8 cellular contexts compared by ENCODE assay signal in genomic region chr17:78925662-78926555, GRCh38. TPM values are rescaled to one million over a fixed set of nuclear protein-coding genes. Genes with fewer than 3 reads are reported as not detected.
DNase-seq lines count a peak whose midpoint lies in the region; ATAC-seq and TF ChIP-seq lines count a peak whose summit lies in the region.

No MANE protein-coding gene starts in this region.

- CTCF ChIA-PET in activated CD4-positive, alpha-beta T cell treated with anti-CD3 and anti-CD28 coated beads, Interleukin-2, amount 10 ng/mL, durations not matched to agents 7 days and 5 days (lab: Charles Lee) = interaction anchor here (0.6 kb wide), 1 partner anchor 977 kb away, joined by 3 read pairs; no protein-coding TSS in a partner anchor
- CTCF ChIA-PET in WTC11 (lab: Charles Lee) = interaction anchor here (0.9 to 1.2 kb wide), 2 partner anchors 27 to 60 kb away, joined by 3 read pairs; no protein-coding TSS in a partner anchor

- H3K27me3 Mint-ChIP-seq in activated CD4-positive, alpha-beta T cell treated with anti-CD3 and anti-CD28 coated beads, Interleukin-2, amount 10 ng/mL, durations not matched to agents 7 days and 5 days = peaks cover 26% of the 10 kb centered on the region
- peaks cover 28% of the 10 kb centered on the region for H3K27me3 Mint-ChIP-seq in activated CD4-positive, alpha-beta T cell treated with anti-CD3 and anti-CD28 coated beads, Interleukin-2, amount 10 ng/mL, durations not matched to agents 24 days and 14 days
- peaks cover 3% of the 10 kb centered on the region for H3K27me3 Mint-ChIP-seq in WTC11 (ENCODE audit: low read depth)

- H3K4me3 Mint-ChIP-seq in activated CD4-positive, alpha-beta T cell treated with anti-CD3 and anti-CD28 coated beads, Interleukin-2, amount 10 ng/mL, durations not matched to agents 7 days and 5 days = peak overlapping the region; percentile 32
- no peak overlapping the region for H3K4me3 Mint-ChIP-seq in activated CD4-positive, alpha-beta T cell treated with anti-CD3 and anti-CD28 coated beads, Interleukin-2, amount 10 ng/mL, durations not matched to agents 24 days and 14 days
- H3K4me3 Mint-ChIP-seq in WTC11 = peak overlapping the region; percentile 60

- peak; percentile 5 for ATAC-seq in WTC11
- ATAC-seq in left ventricle myocardium superior = peak; percentile 74
- no peak for ATAC-seq in HG03442 (IDR thresholded peaks at IDR 0.05; ENCODE audit: unreplicated experiment)
- no peak for ATAC-seq in HG03520 (IDR thresholded peaks at IDR 0.05; ENCODE audit: unreplicated experiment)

- H3K9me3 Mint-ChIP-seq in activated CD4-positive, alpha-beta T cell treated with anti-CD3 and anti-CD28 coated beads, Interleukin-2, amount 10 ng/mL, durations not matched to agents 7 days and 5 days = no peaks in the 10 kb centered on the region
- no peaks in the 10 kb centered on the region for H3K9me3 Mint-ChIP-seq in activated CD4-positive, alpha-beta T cell treated with anti-CD3 and anti-CD28 coated beads, Interleukin-2, amount 10 ng/mL, durations not matched to agents 24 days and 14 days
- no peaks in the 10 kb centered on the region for H3K9me3 Mint-ChIP-seq in WTC11

- no peak for TF ChIP-seq CTCF in WTC11 (IDR thresholded peaks at IDR 0.05)

- POLR2A ChIA-PET in activated CD4-positive, alpha-beta T cell treated with anti-CD3 and anti-CD28 coated beads, Interleukin-2, amount 10 ng/mL, durations not matched to agents 7 days and 5 days (lab: Charles Lee) = interaction anchor here (0.5 kb wide), 1 partner anchor 54 kb away, joined by 3 read pairs; no protein-coding TSS in a partner anchor
- POLR2A ChIA-PET in WTC11 (lab: Charles Lee) = no interaction called here

- intact Hi-C loops in activated CD4-positive, alpha-beta T cell treated with anti-CD3 and anti-CD28 coated beads, Interleukin-2, amount 10 ng/mL, durations not matched to agents 24 days and 14 days (cut with micrococcal nuclease) = loop anchor here (2.0 kb wide), 1 partner anchor 59 kb away; no protein-coding TSS in a partner anchor
- intact Hi-C loops in left ventricle myocardium superior (cut with micrococcal nuclease) = loop anchor here (10.0 kb wide), 1 partner anchor 49 kb away; the partner anchor contains the start of gene LGALS3BP

- H3K27ac Mint-ChIP-seq in activated CD4-positive, alpha-beta T cell treated with anti-CD3 and anti-CD28 coated beads, Interleukin-2, amount 10 ng/mL, durations not matched to agents 7 days and 5 days = peak overlapping the region; percentile 57
- no peak overlapping the region for H3K27ac Mint-ChIP-seq in activated CD4-positive, alpha-beta T cell treated with anti-CD3 and anti-CD28 coated beads, Interleukin-2, amount 10 ng/mL, durations not matched to agents 24 days and 14 days
- H3K27ac Mint-ChIP-seq in WTC11 = no peak overlapping the region

- H3K4me1 Mint-ChIP-seq in activated CD4-positive, alpha-beta T cell treated with anti-CD3 and anti-CD28 coated beads, Interleukin-2, amount 10 ng/mL, durations not matched to agents 7 days and 5 days = peaks cover 17% of the 10 kb centered on the region
- H3K4me1 Mint-ChIP-seq in activated CD4-positive, alpha-beta T cell treated with anti-CD3 and anti-CD28 coated beads, Interleukin-2, amount 10 ng/mL, durations not matched to agents 24 days and 14 days = peaks cover 8% of the 10 kb centered on the region
- H3K4me1 Mint-ChIP-seq in WTC11 = peaks cover 20% of the 10 kb centered on the region

- no peak for DNase-seq in activated CD4-positive, alpha-beta T cell treated with anti-CD3 and anti-CD28 coated beads, Interleukin-2, amount 10 ng/mL, durations not matched to agents 7 days and 5 days
- no peak for DNase-seq in activated CD4-positive, alpha-beta T cell treated with anti-CD3 and anti-CD28 coated beads, Interleukin-2, amount 10 ng/mL, durations not matched to agents 24 days and 14 days
- DNase-seq in WTC11 (ENCODE audit: low spot score) (no peak), left ventricle myocardium superior (peak; percentile 84), pons (ENCODE audit: low spot score) (peak; percentile 63)
- DNase-seq in activated CD4-positive, alpha-beta T cell treated with anti-CD3 and anti-CD28 coated beads for 48 hours = no peak

- no peaks in the 10 kb centered on the region for H3K36me3 Mint-ChIP-seq in activated CD4-positive, alpha-beta T cell treated with anti-CD3 and anti-CD28 coated beads, Interleukin-2, amount 10 ng/mL, durations not matched to agents 7 days and 5 days (ENCODE audit: low read depth)
- H3K36me3 Mint-ChIP-seq in activated CD4-positive, alpha-beta T cell treated with anti-CD3 and anti-CD28 coated beads, Interleukin-2, amount 10 ng/mL, durations not matched to agents 24 days and 14 days (ENCODE audit: low read depth) = no peaks in the 10 kb centered on the region
- no peaks in the 10 kb centered on the region for H3K36me3 Mint-ChIP-seq in WTC11

TF ChIP-seq in WTC11, 78 proteins besides CTCF, POLR2A, EP300 and RAD21:
- TF ChIP-seq ZNF423 (CRISPR knock-in tag; IDR thresholded peaks at IDR 0.05) (0 out of 2 replicates have a peak, but pooled peaks have one; percentile 15), ATF3 (CRISPR knock-in tag; conservative IDR thresholded peaks at IDR 0.05) (no peak)

RNA-seq across cellular contexts. Expression of gene TIMP2, which starts 0.7 kb away (rescaled TPM):
- 1 to 10 TPM; 2.4 to 2.6 TPM for total RNA-seq in activated CD4-positive, alpha-beta T cell treated with anti-CD3 and anti-CD28 coated beads, Interleukin-2, amount 10 ng/mL, durations not matched to agents 7 days and 5 days
- 0.54 and 0.64 TPM in 2 replicates for total RNA-seq in activated CD4-positive, alpha-beta T cell treated with anti-CD3 and anti-CD28 coated beads, Interleukin-2, amount 10 ng/mL, durations not matched to agents 24 days and 14 days
- total RNA-seq in WTC11 (2021) (36.9 to 39.3 TPM (median 37.1 TPM) in 3 replicates), left ventricle myocardium superior (132 TPM)

RNA-seq across cellular contexts. Expression of gene CEP295NL, which starts 22.9 kb away (rescaled TPM):
- under 1 TPM in 1 of 2 experiments, not detected in 1; 0.10 TPM for total RNA-seq in activated CD4-positive, alpha-beta T cell treated with anti-CD3 and anti-CD28 coated beads, Interleukin-2, amount 10 ng/mL, durations not matched to agents 7 days and 5 days
- 0.56 TPM in 1 of 2 replicates, not detected in the other for total RNA-seq in activated CD4-positive, alpha-beta T cell treated with anti-CD3 and anti-CD28 coated beads, Interleukin-2, amount 10 ng/mL, durations not matched to agents 24 days and 14 days
- total RNA-seq in WTC11 (2021) (0.61 to 0.89 TPM (median 0.89 TPM) in 3 replicates), left ventricle myocardium superior (0.79 TPM)

RNA-seq across cellular contexts. Expression of gene LGALS3BP, which starts 53.8 kb away (rescaled TPM):
- 100 to 1,000 TPM; 269 to 284 TPM for total RNA-seq in activated CD4-positive, alpha-beta T cell treated with anti-CD3 and anti-CD28 coated beads, Interleukin-2, amount 10 ng/mL, durations not matched to agents 7 days and 5 days
- total RNA-seq in activated CD4-positive, alpha-beta T cell treated with anti-CD3 and anti-CD28 coated beads, Interleukin-2, amount 10 ng/mL, durations not matched to agents 24 days and 14 days = 73.3 and 74.2 TPM in 2 replicates
- total RNA-seq in WTC11 (2021) (57.9 to 88.6 TPM (median 86.9 TPM) in 3 replicates), left ventricle myocardium superior (822 TPM)

Comparison
In these comparisons a context has a peak if more than half of its experiments do, and no peak if none do; other contexts are left out.
1. DNase-seq: peak in left ventricle myocardium superior (single experiment) and pons (single experiment); none in activated CD4-positive, alpha-beta T cell treated with anti-CD3 and anti-CD28 coated beads, Interleukin-2, amount 10 ng/mL, durations not matched to agents 7 days and 5 days (single experiment), activated CD4-positive, alpha-beta T cell treated with anti-CD3 and anti-CD28 coated beads, Interleukin-2, amount 10 ng/mL, durations not matched to agents 24 days and 14 days (single experiment), WTC11 (single experiment) and activated CD4-positive, alpha-beta T cell treated with anti-CD3 and anti-CD28 coated beads for 48 hours (single experiment).
2. ATAC-seq: peak in WTC11 (single experiment) and left ventricle myocardium superior (single experiment); none in HG03442 (single experiment) and HG03520 (single experiment).
3. RNA of gene TIMP2, which starts 0.7 kb away (total RNA-seq): 132 TPM in left ventricle myocardium superior (single experiment) and 36.9 to 39.3 TPM in WTC11; 2.4 to 2.6 TPM in activated CD4-positive, alpha-beta T cell treated with anti-CD3 and anti-CD28 coated beads, Interleukin-2, amount 10 ng/mL, durations not matched to agents 7 days and 5 days and 0.54 to 0.64 TPM in activated CD4-positive, alpha-beta T cell treated with anti-CD3 and anti-CD28 coated beads, Interleukin-2, amount 10 ng/mL, durations not matched to agents 24 days and 14 days; every median in the first group is over 10 times any median in the second.